ENCODE assay signal across 19 cellular contexts in genomic region chr17:50277357-50277754, GRCh38. TPM values are rescaled to one million over a fixed set of nuclear protein-coding genes. Genes with fewer than 3 reads are reported as not detected.
"Had no signal": no experiment of that assay in that cellular context is flagged by ENCODE, and none has a peak within 500 bp of the region (broad histone marks: within the 10 kb centered on the region; RNA-seq: fewer than 3 reads in every experiment).

No MANE protein-coding gene starts in this region.

- H3K4me3 ChIP-seq: cardiac muscle cell, colonic mucosa, sigmoid colon, upper lobe of right lung had no signal

- H3K27me3 ChIP-seq: cardiac muscle cell, colonic mucosa, sigmoid colon had no signal

- H3K9me3 Mint-ChIP-seq: naive B cell; stimulated activated naive CD8-positive, alpha-beta T cell treated with anti-CD3 and anti-CD28 coated beads, Interleukin-15, Interleukin-2, amounts not matched to agents 100 ng/mL and 50 ng/mL, for 24 hours; T-cell had no signal

- DNase-seq: activated CD4-positive, alpha-beta T cell treated with anti-CD3 and anti-CD28 coated beads for 4 hours; activated CD8-positive, alpha-beta memory T cell treated with anti-CD3 and anti-CD28 coated beads, Interleukin-2, amount 50 U/mL, for 48 hours; activated CD8-positive, alpha-beta T cell treated with anti-CD3 and anti-CD28 coated beads, Interleukin-2, amount 10 ng/mL, durations not matched to agents 7 days and 5 days; activated naive CD4-positive, alpha-beta T cell; colonic mucosa; foreskin melanocyte; head of caudate nucleus; midbrain; naive B cell; sigmoid colon; stimulated activated CD4-positive, alpha-beta T cell treated with anti-CD3 and anti-CD28 coated beads, Interleukin-2, amount 100 ng/mL, for 48 hours; T-cell; upper lobe of right lung; WERI-Rb-1 had no signal

- ATAC-seq: activated CD8-positive, alpha-beta T cell treated with anti-CD3 and anti-CD28 coated beads, Interleukin-2, amount 10 ng/mL, durations not matched to agents 7 days and 5 days; T-cell; upper lobe of right lung had no signal

- H3K4me3 Mint-ChIP-seq: activated CD8-positive, alpha-beta T cell treated with anti-CD3 and anti-CD28 coated beads, Interleukin-2, amount 10 ng/mL, durations not matched to agents 7 days and 5 days; stimulated activated naive CD8-positive, alpha-beta T cell treated with anti-CD3 and anti-CD28 coated beads, Interleukin-15, Interleukin-2, amounts not matched to agents 100 ng/mL and 50 ng/mL, for 24 hours; T-cell had no signal

- H3K36me3 Mint-ChIP-seq: T-cell had no signal

- H3K9me3 ChIP-seq: colonic mucosa, sigmoid colon, upper lobe of right lung had no signal

- H3K36me3 ChIP-seq: cardiac muscle cell, colonic mucosa, upper lobe of right lung, WERI-Rb-1 had no signal

- H3K27ac Mint-ChIP-seq: activated CD8-positive, alpha-beta T cell treated with anti-CD3 and anti-CD28 coated beads, Interleukin-2, amount 10 ng/mL, durations not matched to agents 7 days and 5 days; naive B cell; stimulated activated naive CD8-positive, alpha-beta T cell treated with anti-CD3 and anti-CD28 coated beads, Interleukin-15, Interleukin-2, amounts not matched to agents 100 ng/mL and 50 ng/mL, for 24 hours; T-cell had no signal

- H3K27ac ChIP-seq: cardiac muscle cell, colonic mucosa, sigmoid colon, upper lobe of right lung, WERI-Rb-1 had no signal

RNA-seq across cellular contexts. Expression of gene TMEM92, which starts 3.1 kb away (rescaled TPM):
- total RNA-seq: activated CD8-positive, alpha-beta T cell treated with anti-CD3 and anti-CD28 coated beads, Interleukin-2, amount 10 ng/mL, durations not matched to agents 7 days and 5 days; endothelial cell of umbilical vein; pulmonary artery endothelial cell; sigmoid colon; T-cell; temporal lobe had no signal
